In the genomic region with DNA sequence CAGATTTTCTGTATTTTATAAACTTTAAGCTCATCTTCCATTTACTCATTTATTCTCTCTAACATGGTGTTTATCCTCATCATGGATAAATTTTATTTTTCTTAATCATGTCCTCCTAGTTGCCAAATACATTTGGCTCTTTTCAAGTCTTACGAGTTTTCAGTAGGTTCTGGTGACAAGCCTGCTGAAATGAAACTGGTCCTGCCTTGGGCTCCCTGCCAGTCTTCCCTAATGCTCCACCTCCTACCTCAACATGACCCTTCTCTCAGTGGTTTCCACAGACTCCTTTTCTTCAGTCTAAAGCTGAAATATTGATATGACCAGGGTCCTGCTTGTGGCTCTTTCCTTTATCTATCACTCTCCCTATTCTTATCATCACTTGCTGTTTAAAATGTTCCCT, we compare ENCODE assay signal across 16 cellular contexts.
"Had no signal": no experiment of that assay in that cellular context is flagged by ENCODE, and none has a peak within 500 bp of the region (broad histone marks: within the 10 kb centered on the region; RNA-seq: fewer than 3 reads in every experiment).

No MANE protein-coding gene starts in this region.

- H3K27me3 ChIP-seq: foreskin keratinocyte, right lobe of liver, suprapubic skin, tibial nerve had no signal

- H3K4me3 ChIP-seq: left ventricle myocardium inferior, lower lobe of right lung, psoas muscle, right lobe of liver, suprapubic skin, tibial nerve had no signal

- H3K27ac ChIP-seq: foreskin keratinocyte, left ventricle myocardium inferior, lower lobe of right lung, psoas muscle, right lobe of liver, suprapubic skin, tibial nerve had no signal

- H3K9me3 ChIP-seq: left ventricle myocardium inferior, lower lobe of right lung, psoas muscle, right lobe of liver, suprapubic skin, tibial nerve had no signal

- H3K36me3 ChIP-seq: left ventricle myocardium inferior, lower lobe of right lung, right lobe of liver, suprapubic skin, tibial nerve had no signal

- H3K4me1 ChIP-seq: foreskin keratinocyte, left ventricle myocardium inferior, lower lobe of right lung, psoas muscle, right lobe of liver, suprapubic skin, tibial nerve had no signal

- DNase-seq: effector memory CD4-positive, alpha-beta T cell; foreskin keratinocyte; kidney; left cardiac atrium; left ventricle myocardium inferior; lower lobe of right lung; naive thymus-derived CD4-positive, alpha-beta T cell; nephron progenitor cell; psoas muscle; retina; right lobe of liver; stimulated activated CD4-positive, alpha-beta T cell treated with anti-CD3 and anti-CD28 coated beads, Interleukin-4, amount 100 ng/mL, for 1 hour; stimulated activated CD8-positive, alpha-beta memory T cell treated with anti-CD3 and anti-CD28 coated beads, Interleukin-4, amount 100 ng/mL, for 48 hours; stimulated activated naive CD8-positive, alpha-beta T cell treated with anti-CD3 and anti-CD28 coated beads, Interleukin-15, Interleukin-2, amounts not matched to agents 100 U/mL and 50 U/mL, for 24 hours had no signal
